ENCODE assay signal across 1 cellular context in genomic region chr20:13554706-13555105, GRCh38.
TF ChIP-seq lines count a peak whose summit lies in the region.

No MANE protein-coding gene starts in this region.

TF ChIP-seq in IMR-90, 13 proteins besides CTCF, POLR2A, EP300 and RAD21:
- TF ChIP-seq ELK1 (IDR thresholded peaks at IDR 0.05; ENCODE audit: borderline replicate concordance, low read depth, low read length) (no peak), CEBPB (IDR thresholded peaks at IDR 0.05; ENCODE audit: low read depth, low read length) (peak; percentile 33; the same call in 1 of the 2 replicates), FOS (IDR thresholded peaks at IDR 0.05; ENCODE audit: low read depth, low read length) (peak; percentile 14; the same call in 1 of the 2 replicates)
